12 cellular contexts compared by ENCODE assay signal in genomic region chr1:177171536-177172123, GRCh38. TPM values are rescaled to one million over a fixed set of nuclear protein-coding genes. Genes with fewer than 3 reads are reported as not detected.
DNase-seq lines count a peak whose midpoint lies in the region; ATAC-seq, FAIRE-seq and TF ChIP-seq lines count a peak whose summit lies in the region.
"Had no signal": no experiment of that assay in that cellular context is flagged by ENCODE, and none has a peak within 500 bp of the region (broad histone marks: within the 10 kb centered on the region; RNA-seq: fewer than 3 reads in every experiment).

No MANE protein-coding gene starts in this region.

- H3K27me3 ChIP-seq in H9 (ENCODE audit: insufficient read depth, low read length) (peaks cover 33% of the 10 kb centered on the region), endodermal cell (ENCODE audit: control insufficient read depth, insufficient read depth, low read length, poor library complexity, severe bottlenecking) (peaks cover 96% of the 10 kb centered on the region), neuron (ENCODE audit: insufficient read depth, low read length) (peaks cover 42% of the 10 kb centered on the region)

- no peak overlapping the region for H3K14ac ChIP-seq in H9 (ENCODE audit: insufficient read depth, low read length)

- H3K4me1 Mint-ChIP-seq in H9 = peaks cover 7 to 9% of the 10 kb centered on the region in 2 experiments
- no peaks in the 10 kb centered on the region for H3K4me1 Mint-ChIP-seq in endodermal cell
- no peaks in the 10 kb centered on the region for H3K4me1 Mint-ChIP-seq in activated CD4-positive, alpha-beta T cell treated with anti-CD3 and anti-CD28 coated beads, Interleukin-2, amount 10 ng/mL, durations not matched to agents 7 days and 5 days
- H3K4me1 Mint-ChIP-seq: neural crest cell had no signal

- no peak for FAIRE-seq in A549 (lab: Jason Lieb, UNC)

- H3K4me3 Mint-ChIP-seq in H9 (no peak overlapping the region; a peak in 1 of 5 replicates), endodermal cell (no peak overlapping the region)
- H3K4me3 Mint-ChIP-seq in activated CD4-positive, alpha-beta T cell treated with anti-CD3 and anti-CD28 coated beads, Interleukin-2, amount 10 ng/mL, durations not matched to agents 7 days and 5 days = no peak overlapping the region

- H3K36me3 ChIP-seq in endodermal cell (ENCODE audit: control insufficient read depth, insufficient read depth, low read length) = no peaks in the 10 kb centered on the region
- H3K36me3 ChIP-seq in neuron (ENCODE audit: insufficient read depth, low read length) = no peaks in the 10 kb centered on the region

- no peak overlapping the region for H3K18ac ChIP-seq in H9 (ENCODE audit: insufficient read length, low read depth, low read length)

- H3K4me1 ChIP-seq in A549 (peaks cover 7% of the 10 kb centered on the region; the same call in 1 of the 3 replicates), H9 (ENCODE audit: insufficient read depth, low read length) (peaks cover 2% of the 10 kb centered on the region; the same call in 1 of the 2 replicates), endodermal cell (ENCODE audit: control insufficient read depth, insufficient read depth, low read length) (peaks cover 5% of the 10 kb centered on the region), neuron (ENCODE audit: insufficient read depth, low read length) (no peaks in the 10 kb centered on the region)

- H3K9me3 Mint-ChIP-seq in H9 (no peaks in the 10 kb centered on the region), endodermal cell (no peaks in the 10 kb centered on the region)
- H3K9me3 Mint-ChIP-seq in activated CD4-positive, alpha-beta T cell treated with anti-CD3 and anti-CD28 coated beads, Interleukin-2, amount 10 ng/mL, durations not matched to agents 7 days and 5 days = no peaks in the 10 kb centered on the region
- H3K9me3 Mint-ChIP-seq: neural crest cell had no signal

- no peak overlapping the region for H3K4ac ChIP-seq in H9 (ENCODE audit: low read depth, low read length)

- H3K4me3 ChIP-seq in A549 = peak overlapping the region; percentile 45
- H3K4me3 ChIP-seq in endodermal cell (ENCODE audit: low read length) = peak overlapping the region; percentile 72
- no peak overlapping the region for H3K4me3 ChIP-seq in neuron (ENCODE audit: low read length)

- TF ChIP-seq POLR2A in A549 (IDR thresholded peaks at IDR 0.05; ENCODE audit: low read length) = no peak

- H2AFZ ChIP-seq in H9 (ENCODE audit: low read length) = no peak overlapping the region
- peak overlapping the region; percentile 43 for H2AFZ ChIP-seq in neuron (ENCODE audit: low read depth, low read length)

- no peak overlapping the region for H3K27ac Mint-ChIP-seq in H9
- no peak overlapping the region for H3K27ac Mint-ChIP-seq in endodermal cell
- no peak overlapping the region for H3K27ac Mint-ChIP-seq in activated CD4-positive, alpha-beta T cell treated with anti-CD3 and anti-CD28 coated beads, Interleukin-2, amount 10 ng/mL, durations not matched to agents 7 days and 5 days

- CTCF ChIA-PET in A549 (lab: Yijun Ruan, JAX) = interaction anchor here (0.8 to 3.4 kb wide), 4 partner anchors 10 to 128 kb away, joined by 3 to 25 read pairs (median 3); no protein-coding TSS in a partner anchor
- CTCF ChIA-PET in activated CD4-positive, alpha-beta T cell treated with anti-CD3 and anti-CD28 coated beads, Interleukin-2, amount 10 ng/mL, durations not matched to agents 7 days and 5 days (lab: Charles Lee) = interaction anchor here (0.6 kb wide), 1 partner anchor 23 kb away, joined by 5 read pairs; no protein-coding TSS in a partner anchor

- WGBS in A549 (ENCODE audit: missing lambda C conversion rate) = 21% methylated on average over 8 of the region's 8 CpGs
- WGBS in H9 (ENCODE audit: extremely low coverage, insufficient read length, low lambda C conversion rate) = no CpG with 5 or more reads among the region's 8 CpGs
- 21 to 30% methylated on average over 7 to 8 of the region's 8 CpGs for WGBS in endodermal cell (ENCODE audit: insufficient coverage in 1 of 2, insufficient read length in 1 of 2), 2 experiments

- H3K27me3 Mint-ChIP-seq in H9 (ENCODE audit: low read depth) (peaks cover 3% of the 10 kb centered on the region), endodermal cell (ENCODE audit: insufficient read depth) (peaks cover 2% of the 10 kb centered on the region)
- H3K27me3 Mint-ChIP-seq in activated CD4-positive, alpha-beta T cell treated with anti-CD3 and anti-CD28 coated beads, Interleukin-2, amount 10 ng/mL, durations not matched to agents 7 days and 5 days = peaks cover 3% of the 10 kb centered on the region

- H3K36me3 Mint-ChIP-seq in H9 (ENCODE audit: insufficient read depth in 1 of 3, low read depth in 3 of 3) = no peaks in the 10 kb centered on the region
- H3K36me3 Mint-ChIP-seq in endodermal cell (ENCODE audit: low read depth) = no peaks in the 10 kb centered on the region
- H3K36me3 Mint-ChIP-seq in activated CD4-positive, alpha-beta T cell treated with anti-CD3 and anti-CD28 coated beads, Interleukin-2, amount 10 ng/mL, durations not matched to agents 7 days and 5 days (ENCODE audit: low read depth) = no peaks in the 10 kb centered on the region

- no peak overlapping the region for H3K23ac ChIP-seq in H9 (ENCODE audit: insufficient read length, low read depth, low read length)

- H3K9me3 ChIP-seq in A549 = no peaks in the 10 kb centered on the region
- no peaks in the 10 kb centered on the region for H3K9me3 ChIP-seq in H9 (ENCODE audit: control insufficient read depth, low read depth, low read length)
- no peaks in the 10 kb centered on the region for H3K9me3 ChIP-seq in endodermal cell (ENCODE audit: control insufficient read depth, low read length)
- H3K9me3 ChIP-seq in neuron (ENCODE audit: low read length) = no peaks in the 10 kb centered on the region

- no peak overlapping the region for H4K8ac ChIP-seq in H9 (replicated peaks; ENCODE audit: insufficient read length, low read depth, low read length)

- no peak overlapping the region for H3K56ac ChIP-seq in H9 (ENCODE audit: insufficient read length, low read depth, low read length)

- TF ChIP-seq CTCF in A549 (IDR thresholded peaks at IDR 0.05) = no peak
- TF ChIP-seq CTCF in H9 (conservative IDR thresholded peaks at IDR 0.05) = no peak
- no peak for TF ChIP-seq CTCF in endodermal cell (conservative IDR thresholded peaks at IDR 0.05)

- no peak overlapping the region for H3T11ph ChIP-seq in H9 (ENCODE audit: low read length)

- H2BK120ac ChIP-seq in H9 (ENCODE audit: low read depth, low read length, poor library complexity, severe bottlenecking) = no peak overlapping the region

- H2AK5ac ChIP-seq in H9 (ENCODE audit: insufficient read length, low read length) = no peak overlapping the region

- no peak overlapping the region for H2BK15ac ChIP-seq in H9 (ENCODE audit: low read depth, low read length)

- H3K23me2 ChIP-seq in H9 (ENCODE audit: insufficient read length, low read depth, low read length, poor library complexity, severe bottlenecking) = peaks cover 4% of the 10 kb centered on the region

- no peaks in the 10 kb centered on the region for H4K20me1 ChIP-seq in H9 (ENCODE audit: control insufficient read depth, insufficient read depth, insufficient read length)

- no peak overlapping the region for H2BK20ac ChIP-seq in H9 (ENCODE audit: low read depth, low read length, poor library complexity, severe bottlenecking)

- ATAC-seq in A549 (0 out of 6 replicates have a peak, but pooled peaks of 1 of the 2 experiments have one; percentile 2), GM19455 (IDR thresholded peaks at IDR 0.05; ENCODE audit: unreplicated experiment) (no peak), HG02623 (IDR thresholded peaks at IDR 0.05; ENCODE audit: unreplicated experiment) (no peak)

- H4K5ac ChIP-seq in H9 (ENCODE audit: insufficient read length, low read depth, low read length) = no peak overlapping the region

- peak overlapping the region; percentile 99 for H3K4me2 ChIP-seq in A549
- H3K4me2 ChIP-seq in H9 (ENCODE audit: insufficient read depth, insufficient read length, low read length) = peak overlapping the region; percentile 81

- no peak overlapping the region for H2BK5ac ChIP-seq in H9 (ENCODE audit: insufficient read length, low read length)

- no peak overlapping the region for H3K27ac ChIP-seq in A549
- H3K27ac ChIP-seq in H9 (ENCODE audit: insufficient read length, low read depth, low read length) = no peak overlapping the region
- H3K27ac ChIP-seq in endodermal cell (ENCODE audit: low read depth, low read length) = no peak overlapping the region

- DNase-seq in A549 (ENCODE audit: low read depth in 1 of 2, low spot score in 1 of 2) (no peak), H9 (no peak), endodermal cell (no peak)
- no peak for DNase-seq in stimulated activated CD4-positive, alpha-beta T cell treated with anti-CD3 and anti-CD28 coated beads, Interleukin-12 subunit alpha, Interleukin-12 subunit beta, amount 100 ng/mL, for 4 hours
- no peak for DNase-seq in activated CD4-positive, alpha-beta T cell treated with anti-CD3 and anti-CD28 coated beads, Interleukin-2, amount 10 ng/mL, durations not matched to agents 7 days and 5 days
- DNase-seq: activated CD4-positive, alpha-beta T cell treated with anti-CD3 and anti-CD28 coated beads, Interleukin-2, amount 50 U/mL, for 48 hours; GDM1; kidney glomerular epithelial cell had no signal

- H3K9ac ChIP-seq in H9 (ENCODE audit: extremely low read depth, insufficient read length, low read length) = no peak overlapping the region
- H3K9ac ChIP-seq in endodermal cell (ENCODE audit: extremely low read depth, low read length, poor library complexity, severe bottlenecking) = no peak overlapping the region

- H3K79me1 ChIP-seq in H9 (ENCODE audit: insufficient read depth, low read depth, low read length, poor library complexity, severe bottlenecking) = no peaks in the 10 kb centered on the region

- POLR2A ChIA-PET in A549 (lab: Yijun Ruan, JAX) = no interaction called here
- POLR2A ChIA-PET in activated CD4-positive, alpha-beta T cell treated with anti-CD3 and anti-CD28 coated beads, Interleukin-2, amount 10 ng/mL, durations not matched to agents 7 days and 5 days (lab: Charles Lee) = no interaction called here

- no peak for TF ChIP-seq RAD21 in A549 (conservative IDR thresholded peaks at IDR 0.05 in 1 of 2, IDR thresholded peaks at IDR 0.05 in 1 of 2)

- no peaks in the 10 kb centered on the region for H3K79me2 ChIP-seq in H9 (ENCODE audit: insufficient read depth, low read length)

- H4K91ac ChIP-seq in H9 (ENCODE audit: insufficient read length, low read depth, low read length) = no peak overlapping the region

- no peak overlapping the region for H2BK12ac ChIP-seq in H9 (ENCODE audit: insufficient read length, low read depth, low read length)

- TF ChIP-seq EP300 in A549 (IDR thresholded peaks at IDR 0.05) = no peak

RNA-seq across cellular contexts. Expression of gene BRINP2, which starts 0.9 kb away (rescaled TPM):
- 0.07 and 0.09 TPM in 2 replicates for polyA plus RNA-seq in A549 (2011; rRNA removed)
- polyA plus RNA-seq in A549 (2012; cell fraction: cytosol; rRNA removed) = 0.01 and 0.06 TPM in 2 replicates
- polyA plus RNA-seq in A549 (2012; cell fraction: nucleus; rRNA removed) = 0.09 and 0.12 TPM in 2 replicates
- 0.04 TPM in 2 of 3 replicates, not detected in the other for polyA plus RNA-seq in A549 (2017; fragmentation: RNase III; extraction: RNeasy Plus Mini Kit Qiagen cat#74134 plus additional on column Dnase treatment)
- polyA minus RNA-seq in A549 (2011; rRNA and poly(A)+ RNA removed) = 0.10 and 0.17 TPM in 2 replicates
- not detected in 2 replicates for total RNA-seq in H9 (2021)
- not detected for total RNA-seq in endodermal cell
- 0.25 TPM for polyA plus RNA-seq in endodermal cell (2013, experiment 1 of 2)
- polyA plus RNA-seq in endodermal cell (2013, experiment 2 of 2) = 0.25 TPM
- total RNA-seq in activated CD4-positive, alpha-beta T cell treated with anti-CD3 and anti-CD28 coated beads, Interleukin-2, amount 10 ng/mL, durations not matched to agents 7 days and 5 days = not detected

RNA-seq across cellular contexts. Expression of gene ASTN1, which starts 7.1 kb away (rescaled TPM):
- 0.07 TPM in 1 of 2 replicates, not detected in the other for polyA plus RNA-seq in A549 (2011; rRNA removed)
- not detected in 2 replicates for polyA plus RNA-seq in A549 (2012; cell fraction: cytosol; rRNA removed)
- polyA plus RNA-seq in A549 (2012; cell fraction: nucleus; rRNA removed) = not detected in 2 replicates
- not detected in 3 replicates for polyA plus RNA-seq in A549 (2017; fragmentation: RNase III; extraction: RNeasy Plus Mini Kit Qiagen cat#74134 plus additional on column Dnase treatment)
- polyA minus RNA-seq in A549 (2011; rRNA and poly(A)+ RNA removed) = not detected in 2 replicates
- 0.94 and 0.98 TPM in 2 replicates for total RNA-seq in H9 (2021)
- under 1 TPM; 0.31 to 0.70 TPM for total RNA-seq in endodermal cell
- 4.7 TPM for polyA plus RNA-seq in endodermal cell (2013, experiment 1 of 2)
- polyA plus RNA-seq in endodermal cell (2013, experiment 2 of 2) = 4.1 TPM
- total RNA-seq in activated CD4-positive, alpha-beta T cell treated with anti-CD3 and anti-CD28 coated beads, Interleukin-2, amount 10 ng/mL, durations not matched to agents 7 days and 5 days = not detected
